8 cellular contexts compared by ENCODE assay signal in the genomic region with DNA sequence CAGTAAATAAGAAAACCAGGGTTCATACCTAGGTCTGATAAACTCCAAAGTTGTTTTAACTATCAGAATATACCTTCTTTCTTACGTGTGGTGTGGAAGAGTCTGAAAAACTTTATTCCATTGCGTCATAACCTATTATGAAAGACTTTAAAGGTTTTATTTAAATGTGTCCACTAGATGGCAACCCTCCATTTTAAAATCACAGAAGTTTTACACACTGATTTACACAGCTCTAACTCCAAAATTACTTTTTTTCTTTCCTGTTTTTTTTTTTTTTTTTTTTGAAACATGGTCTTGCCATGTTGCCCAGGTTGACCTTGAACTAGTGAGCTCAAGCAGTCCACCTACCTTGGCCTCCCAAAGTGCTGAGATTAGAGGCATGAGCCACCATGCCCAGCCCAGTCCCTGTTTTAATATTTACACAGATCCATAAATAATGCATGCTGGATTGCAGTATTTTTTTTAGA. TPM values are rescaled to one million over a fixed set of nuclear protein-coding genes. Genes with fewer than 3 reads are reported as not detected.
A peak's percentile ranks its signal among the peaks of the same experiment; 100 is the strongest.
DNase-seq lines count a peak whose midpoint lies in the region; ATAC-seq and TF ChIP-seq lines count a peak whose summit lies in the region.

No MANE protein-coding gene starts in this region.

- WGBS in suprapubic skin = 0% methylated on average over 2 of the region's 2 CpGs

- no peak for TF ChIP-seq EP300 in suprapubic skin (IDR thresholded peaks at IDR 0.05)

- H3K9me3 ChIP-seq in left lung = no peaks in the 10 kb centered on the region
- no peaks in the 10 kb centered on the region for H3K9me3 ChIP-seq in suprapubic skin

- POLR2A ChIA-PET in BJ (lab: Charles Lee) = interaction anchor here (0.8 kb wide), 1 partner anchor 14 kb away, joined by 4 read pairs; no protein-coding TSS in a partner anchor

- ATAC-seq in left lung = peak; percentile 87

- H3K27me3 ChIP-seq in BJ (ENCODE audit: control insufficient read depth, insufficient read depth, low read length) (no peaks in the 10 kb centered on the region), left lung (no peaks in the 10 kb centered on the region), suprapubic skin (no peaks in the 10 kb centered on the region), H7 (ENCODE audit: control insufficient read depth, insufficient read depth, low read length) (no peaks in the 10 kb centered on the region)

- DNase-seq in BJ (ENCODE audit: low read depth) = peak; percentile 41
- DNase-seq in HCEC 1CT = peak; percentile 75
- DNase-seq in NOMO-1 treated with dmso at 0.1 percent for 144 hours (lab: John Stamatoyannopoulos, UW; ENCODE audit: unreplicated experiment) = peak; percentile 20
- peak; percentile 54 for DNase-seq in central memory CD4-positive, alpha-beta T cell
- no peak for DNase-seq in left lung
- no peak for DNase-seq in suprapubic skin (ENCODE audit: low spot score in 2 of 2)
- DNase-seq in NCI-H345 (lab: John Stamatoyannopoulos, UW) = no peak
- no peak for DNase-seq in H7

- intact Hi-C loops in left lung (cut with DNase I) = no loop called here

- no peak overlapping the region for H3K4me3 ChIP-seq in BJ (ENCODE audit: low read depth, low read length)
- no peak overlapping the region for H3K4me3 ChIP-seq in left lung
- H3K4me3 ChIP-seq in suprapubic skin = no peak overlapping the region
- no peak overlapping the region for H3K4me3 ChIP-seq in H7 (ENCODE audit: insufficient read depth, low read depth, low read length)

- H3K27ac ChIP-seq in left lung = no peak overlapping the region
- H3K27ac ChIP-seq in suprapubic skin = peak overlapping the region; percentile 49

- H3K4me1 ChIP-seq in left lung (no peaks in the 10 kb centered on the region), suprapubic skin (peaks cover 18% of the 10 kb centered on the region)

- TF ChIP-seq CTCF in BJ (IDR thresholded peaks at IDR 0.05; ENCODE audit: insufficient read depth, low read depth, low read length) (peak; percentile 38; the same call in 1 of the 2 replicates), left lung (IDR thresholded peaks at IDR 0.05) (peak; percentile 11 to 32), suprapubic skin (IDR thresholded peaks at IDR 0.05) (peak in 1 of 2 donors; percentile 40)

- H3K36me3 ChIP-seq in BJ (ENCODE audit: control insufficient read depth, insufficient read depth, low read length) = no peaks in the 10 kb centered on the region
- no peaks in the 10 kb centered on the region for H3K36me3 ChIP-seq in left lung
- no peaks in the 10 kb centered on the region for H3K36me3 ChIP-seq in suprapubic skin
- no peaks in the 10 kb centered on the region for H3K36me3 ChIP-seq in H7 (replicated peaks; ENCODE audit: control insufficient read depth, insufficient read depth, low read length)

- no peak for TF ChIP-seq POLR2A in suprapubic skin (IDR thresholded peaks at IDR 0.05)

- CTCF ChIA-PET in BJ (lab: Yijun Ruan, JAX) = interaction anchor here (0.6 to 3.6 kb wide), 18 partner anchors 12 to 526 kb away, joined by 3 to 55 read pairs (median 4); a partner anchor contains a TSS

RNA-seq across cellular contexts. Expression of a gene that starts 17.3 kb away (rescaled TPM):
- not detected in 2 replicates for polyA plus RNA-seq in BJ (2011; rRNA removed)
- not detected in 2 replicates for polyA minus RNA-seq in BJ (2011; rRNA and poly(A)+ RNA removed)
- total RNA-seq in left lung = not detected
- under 1 TPM in 1 of 4 donors, not detected in 3; 0.34 TPM for total RNA-seq in suprapubic skin
- not detected in 2 replicates for total RNA-seq in H7 (2014; rRNA removed; shearing (Covaris generic))

Comparison
In these comparisons a context has a peak if more than half of its experiments do, and no peak if none do; other contexts are left out.
1. DNase-seq: peak in BJ (single experiment), HCEC 1CT (single experiment), NOMO-1 treated with dmso at 0.1 percent for 144 hours (single experiment) and central memory CD4-positive, alpha-beta T cell (single experiment); none in left lung (0 of 2), suprapubic skin (0 of 2), NCI-H345 (single experiment) and H7 (single experiment).